ENCODE assay signal across 1 cellular context in genomic region chr6:21270501-21271290, GRCh38.
TF ChIP-seq lines count a peak whose summit lies in the region.

No MANE protein-coding gene starts in this region.

TF ChIP-seq in HepG2, 621 proteins besides CTCF, POLR2A, EP300 and RAD21 (continued from another document):
- TF ChIP-seq SUZ12 (IDR thresholded peaks at IDR 0.05; ENCODE audit: low read depth, low read length): no peak
- TF ChIP-seq KDM2A (CRISPR knock-in tag; IDR thresholded peaks at IDR 0.05; ENCODE audit: borderline replicate concordance, low read depth): 0 out of 2 replicates have a peak, but pooled peaks have one; percentile 36
- no peak for TF ChIP-seq CHD4 (IDR thresholded peaks at IDR 0.05; ENCODE audit: borderline replicate concordance, low read length)
- no peak for TF ChIP-seq ZNF484 (CRISPR knock-in tag; IDR thresholded peaks at IDR 0.05; ENCODE audit: borderline replicate concordance, low read depth)
- no peak for TF ChIP-seq CHD2 (IDR thresholded peaks at IDR 0.05; ENCODE audit: low read depth, low read length)
- TF ChIP-seq ZBTB4 (CRISPR knock-in tag; IDR thresholded peaks at IDR 0.05; ENCODE audit: borderline replicate concordance): peak; percentile 62; the same call in 1 of the 2 replicates
- no peak for TF ChIP-seq DNMT3B (CRISPR knock-in tag; conservative IDR thresholded peaks at IDR 0.05)
- no peak for TF ChIP-seq ZNF335 (CRISPR knock-in tag; IDR thresholded peaks at IDR 0.05)
- TF ChIP-seq ZNF292 (CRISPR knock-in tag; IDR thresholded peaks at IDR 0.05; ENCODE audit: borderline replicate concordance, low read depth): peak; percentile 56; the same call in 1 of the 2 replicates
- TF ChIP-seq ZNF382 (CRISPR knock-in tag; IDR thresholded peaks at IDR 0.05; ENCODE audit: borderline replicate concordance): no peak
- no peak for TF ChIP-seq DPF2 (CRISPR knock-in tag; IDR thresholded peaks at IDR 0.05; ENCODE audit: borderline replicate concordance, low read depth)
- no peak for TF ChIP-seq KAT7 (CRISPR knock-in tag; IDR thresholded peaks at IDR 0.05; ENCODE audit: borderline replicate concordance)
- TF ChIP-seq FOXC1 (CRISPR knock-in tag; IDR thresholded peaks at IDR 0.05; ENCODE audit: borderline replicate concordance): no peak
- no peak for TF ChIP-seq SAP130 (CRISPR knock-in tag; IDR thresholded peaks at IDR 0.05; ENCODE audit: low read depth)
- TF ChIP-seq ZNF746 (CRISPR knock-in tag; IDR thresholded peaks at IDR 0.05): no peak
- peak; percentile 70; the same call in 1 of the 2 replicates for TF ChIP-seq WIZ (CRISPR knock-in tag; IDR thresholded peaks at IDR 0.05)
- TF ChIP-seq ZNF101 (CRISPR knock-in tag; IDR thresholded peaks at IDR 0.05; ENCODE audit: borderline replicate concordance, low read depth): no peak
- no peak for TF ChIP-seq ATRX (CRISPR knock-in tag; IDR thresholded peaks at IDR 0.05; ENCODE audit: borderline replicate concordance)
- no peak for TF ChIP-seq IRF2 (CRISPR knock-in tag; IDR thresholded peaks at IDR 0.05)
- no peak for TF ChIP-seq NR2C2 (CRISPR knock-in tag; IDR thresholded peaks at IDR 0.05; ENCODE audit: borderline replicate concordance)
- no peak for TF ChIP-seq MTA3 (CRISPR knock-in tag; IDR thresholded peaks at IDR 0.05)
- TF ChIP-seq ARNT2 (CRISPR knock-in tag; IDR thresholded peaks at IDR 0.05; ENCODE audit: low read depth): no peak
- TF ChIP-seq PITX1 (CRISPR knock-in tag; IDR thresholded peaks at IDR 0.05): peak; percentile 53; the same call in 1 of the 2 replicates
- no peak for TF ChIP-seq SRSF9 (IDR thresholded peaks at IDR 0.05; ENCODE audit: borderline replicate concordance, insufficient read depth, low read depth, low read length, poor library complexity, severe bottlenecking)
- 0 out of 2 replicates have a peak, but pooled peaks have one; percentile 28 for TF ChIP-seq ZNF12 (CRISPR knock-in tag; IDR thresholded peaks at IDR 0.05)
- TF ChIP-seq CBX5 (CRISPR knock-in tag; IDR thresholded peaks at IDR 0.05; ENCODE audit: borderline replicate concordance): no peak
- TF ChIP-seq ZFY (CRISPR knock-in tag; IDR thresholded peaks at IDR 0.05): peak; percentile 32; the same call in 1 of the 2 replicates
- TF ChIP-seq TCF7L2 (IDR thresholded peaks at IDR 0.05; ENCODE audit: low read depth, low read length): no peak
- no peak for TF ChIP-seq ZSCAN25 (CRISPR knock-in tag; IDR thresholded peaks at IDR 0.05)
- TF ChIP-seq SNAI1 (CRISPR knock-in tag; IDR thresholded peaks at IDR 0.05; ENCODE audit: borderline replicate concordance): no peak
- no peak for TF ChIP-seq HIC2 (CRISPR knock-in tag; IDR thresholded peaks at IDR 0.05; ENCODE audit: low read depth)
- no peak for TF ChIP-seq HBP1 (CRISPR knock-in tag; IDR thresholded peaks at IDR 0.05; ENCODE audit: low read depth)
- no peak for TF ChIP-seq TBX3 (IDR thresholded peaks at IDR 0.05; ENCODE audit: borderline replicate concordance)
- no peak for TF ChIP-seq ZNF496 (CRISPR knock-in tag; IDR thresholded peaks at IDR 0.05; ENCODE audit: insufficient replicate concordance)
- TF ChIP-seq ZNF235 (CRISPR knock-in tag; IDR thresholded peaks at IDR 0.05; ENCODE audit: borderline replicate concordance): no peak
- TF ChIP-seq ZFP36L2 (CRISPR knock-in tag; IDR thresholded peaks at IDR 0.05): no peak
- no peak for TF ChIP-seq GATAD1 (CRISPR knock-in tag; IDR thresholded peaks at IDR 0.05)
- no peak for TF ChIP-seq TOE1 (CRISPR knock-in tag; IDR thresholded peaks at IDR 0.05)
- TF ChIP-seq STAT6 (CRISPR knock-in tag; IDR thresholded peaks at IDR 0.05; ENCODE audit: borderline replicate concordance): no peak
- TF ChIP-seq SETDB1 (CRISPR knock-in tag; IDR thresholded peaks at IDR 0.05; ENCODE audit: borderline replicate concordance): no peak
- no peak for TF ChIP-seq ZBTB33 (CRISPR knock-in tag; IDR thresholded peaks at IDR 0.05)
